Comparison of ENCODE assay signal across 17 cellular contexts in genomic region chr13:79654520-79654919, GRCh38.
"Had no signal": no experiment of that assay in that cellular context is flagged by ENCODE, and none has a peak within 500 bp of the region (broad histone marks: within the 10 kb centered on the region; RNA-seq: fewer than 3 reads in every experiment).

No MANE protein-coding gene starts in this region.

- DNase-seq: activated naive CD4-positive, alpha-beta T cell; activated T-cell treated with anti-CD3 and anti-CD28 coated beads, Interleukin-2, amount 50 U/mL, for 4 hours; adrenal gland; effector CD4-positive, alpha-beta T cell; glutamatergic neuron; left colon; natural killer cell; ovary; psoas muscle; stimulated activated CD4-positive, alpha-beta T cell treated with anti-CD3 and anti-CD28 coated beads, Interleukin-12 subunit alpha, Interleukin-12 subunit beta, amount 100 ng/mL, for 4 hours; stimulated activated CD4-positive, alpha-beta T cell treated with anti-CD3 and anti-CD28 coated beads, Interleukin-4, amount 100 ng/mL, for 4 hours; stimulated activated naive CD8-positive, alpha-beta T cell treated with anti-CD3 and anti-CD28 coated beads, Interleukin-15, Interleukin-2, amounts not matched to agents 100 U/mL and 50 U/mL, for 24 hours; T-helper 9 cell; upper lobe of right lung had no signal

- H3K27me3 ChIP-seq: adrenal gland, hepatocyte, ovary, right atrium auricular region, upper lobe of right lung had no signal

- H3K4me1 ChIP-seq: adrenal gland had no signal

- H2AFZ ChIP-seq: hepatocyte had no signal

- H3K9me3 ChIP-seq: adrenal gland, ovary, psoas muscle, right atrium auricular region, upper lobe of right lung had no signal

- H3K27ac ChIP-seq: adrenal gland, hepatocyte, ovary, psoas muscle, right atrium auricular region, upper lobe of right lung had no signal

- FAIRE-seq: endometrium had no signal

- H3K79me2 ChIP-seq: hepatocyte had no signal

- H3K4me3 ChIP-seq: adrenal gland, hepatocyte, ovary, psoas muscle, right atrium auricular region, upper lobe of right lung had no signal

- H3K36me3 ChIP-seq: adrenal gland, ovary, right atrium auricular region, upper lobe of right lung had no signal

- H3K4me2 ChIP-seq: hepatocyte had no signal
